Comparison of ENCODE assay signal across 11 cellular contexts in genomic region chr9:91676042-91676441, GRCh38.
DNase-seq lines count a peak whose midpoint lies in the region; ATAC-seq, FAIRE-seq and TF ChIP-seq lines count a peak whose summit lies in the region.
"Had no signal": no experiment of that assay in that cellular context is flagged by ENCODE, and none has a peak within 500 bp of the region (broad histone marks: within the 10 kb centered on the region; RNA-seq: fewer than 3 reads in every experiment).

No MANE protein-coding gene starts in this region.

- intact Hi-C loops in left colon (cut with DNase I, micrococcal nuclease), result loop anchor here in 1 of 2 donors (10.0 kb wide), 1 partner anchor 761 kb away; no protein-coding TSS in a partner anchor

- no peak for FAIRE-seq in HTR-8/SVneo (lab: Jason Lieb, UNC)
- no peak for FAIRE-seq in H54 (lab: Jason Lieb, UNC)

- in situ Hi-C loops in SK-MEL-5 (cut with HindIII; ENCODE audit: low pct_unique_long_range_greater_than_20kb, low sequenced_read_pairs), result no loop called here

- no peak for TF ChIP-seq POLR2A in H54 (IDR thresholded peaks at IDR 0.05; ENCODE audit: low read depth, low read length)

- DNase-seq in DMS79 treated with DMSO at 0.1 percent for 48 hours (lab: John Stamatoyannopoulos, UW), result peak; percentile 14
- DNase-seq in DMS79 (lab: John Stamatoyannopoulos, UW), result no peak
- peak; percentile 24 for DNase-seq in HTR-8/SVneo (ENCODE audit: insufficient read length, low spot score)
- peak; percentile 52 for DNase-seq in SK-MEL-5 (ENCODE audit: low read depth, low spot score)
- DNase-seq in left colon, result peak in 1 of 2 donors; percentile 13
- DNase-seq in NCI-H2196 treated with DMSO at 0.1 percent for 48 hours (lab: John Stamatoyannopoulos, UW; ENCODE audit: unreplicated experiment), result no peak
- DNase-seq in amniotic stem cell (lab: John Stamatoyannopoulos, UW), result no peak
- DNase-seq in H54 (ENCODE audit: insufficient read length, low spot score), result no peak
- DNase-seq: cortex of kidney, GF-D8, NCI-H510A had no signal

- ATAC-seq in left colon, result peak; percentile 73

Comparison
In these comparisons a context has a peak if more than half of its experiments do, and no peak if none do; other contexts are left out.
1. DNase-seq: peak in DMS79 treated with DMSO at 0.1 percent for 48 hours (single experiment), HTR-8/SVneo (single experiment) and SK-MEL-5 (single experiment); none in DMS79 (single experiment), NCI-H2196 treated with DMSO at 0.1 percent for 48 hours (single experiment), amniotic stem cell (single experiment) and H54 (single experiment).